Comparison of ENCODE assay signal across 8 cellular contexts in the genomic region with DNA sequence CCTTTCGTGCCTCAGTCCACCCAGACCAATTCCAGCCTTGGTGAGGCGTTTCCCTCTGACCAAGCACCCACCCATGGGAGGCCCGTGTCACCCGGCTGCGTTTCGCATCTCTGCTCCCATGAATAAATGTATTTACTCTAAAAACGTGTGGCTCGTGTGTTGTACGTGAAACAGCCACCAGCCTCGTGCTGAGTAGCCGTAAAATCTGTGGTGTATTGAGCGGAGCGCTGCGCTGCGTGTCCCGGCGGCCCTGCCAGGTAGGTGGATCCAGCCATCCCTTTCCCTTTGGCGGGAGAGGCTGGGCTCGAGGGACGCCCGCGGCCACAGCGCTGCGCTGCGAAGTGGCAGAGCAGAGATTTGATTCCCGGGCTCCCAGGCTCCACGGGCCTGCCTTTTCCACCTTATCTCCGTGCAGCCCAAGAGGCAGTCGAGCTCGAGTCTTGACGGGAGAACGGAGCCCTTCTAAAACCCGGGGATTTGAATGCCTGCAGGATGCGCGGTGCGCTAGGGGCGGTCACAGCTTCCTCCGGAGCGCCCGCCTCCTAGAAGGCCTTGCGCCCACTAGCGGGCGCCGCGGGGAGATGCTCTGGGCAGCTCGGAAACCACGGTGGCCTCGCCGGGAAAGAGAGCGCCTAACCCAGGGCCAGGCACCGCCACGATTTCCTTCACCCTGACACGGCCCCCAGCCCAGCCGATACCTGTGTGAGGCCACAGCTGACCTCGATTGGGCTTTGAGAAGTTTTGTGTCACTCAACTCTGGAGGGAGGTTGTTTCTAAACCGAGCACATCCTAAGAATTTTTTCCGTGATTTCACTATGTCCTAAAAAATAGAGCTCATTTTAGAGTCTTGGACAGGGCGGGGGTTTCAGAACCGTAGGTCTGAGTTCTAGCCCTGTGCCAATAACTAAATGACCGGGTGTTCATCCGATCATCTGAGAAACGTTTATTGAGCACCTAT. TPM values are rescaled to one million over a fixed set of nuclear protein-coding genes. Genes with fewer than 3 reads are reported as not detected.
DNase-seq lines count a peak whose midpoint lies in the region; ATAC-seq and TF ChIP-seq lines count a peak whose summit lies in the region.

No MANE protein-coding gene starts in this region.

- peak overlapping the region; percentile 49 for H3K4me3 ChIP-seq in RWPE2 (ENCODE audit: severe bottlenecking)
- H3K4me3 ChIP-seq in neuron (ENCODE audit: low read length) = peak overlapping the region; percentile 56

- no peaks in the 10 kb centered on the region for H3K4me1 ChIP-seq in RWPE2 (ENCODE audit: insufficient read depth, poor library complexity, severe bottlenecking)
- no peaks in the 10 kb centered on the region for H3K4me1 ChIP-seq in foreskin keratinocyte
- H3K4me1 ChIP-seq in neuron (ENCODE audit: insufficient read depth, low read length) = peaks cover 20% of the 10 kb centered on the region

- H3K27ac ChIP-seq in RWPE2 (ENCODE audit: poor library complexity, severe bottlenecking) = no peak overlapping the region
- H3K27ac ChIP-seq in foreskin keratinocyte = no peak overlapping the region

- H2AFZ ChIP-seq in neuron (ENCODE audit: low read depth, low read length) = peak overlapping the region; percentile 68

- H3K9me3 ChIP-seq in RWPE2 (ENCODE audit: severe bottlenecking) = no peaks in the 10 kb centered on the region
- no peaks in the 10 kb centered on the region for H3K9me3 ChIP-seq in neuron (ENCODE audit: low read length)

- TF ChIP-seq CTCF in RWPE2 (IDR thresholded peaks at IDR 0.05; ENCODE audit: poor library complexity, severe bottlenecking) (peak; percentile 96), foreskin keratinocyte (conservative IDR thresholded peaks at IDR 0.05) (peak; percentile 95)

- TF ChIP-seq EP300 in Ishikawa (IDR thresholded peaks at IDR 0.05; ENCODE audit: borderline replicate concordance) = no peak

- ATAC-seq in GM21526 (IDR thresholded peaks at IDR 0.05; ENCODE audit: low FRiP score, unreplicated experiment) (peak; percentile 55), RWPE2 (ENCODE audit: low read depth) (peak; percentile 79), foreskin keratinocyte (peak; percentile 79)

- DNase-seq in DMS114 treated with DMSO at 0.1 percent for 48 hours (lab: John Stamatoyannopoulos, UW; ENCODE audit: unreplicated experiment) (peak; percentile 83), RWPE2 (ENCODE audit: low spot score) (no peak), foreskin keratinocyte (peak; percentile 46 to 73), stromal cell of bone marrow (ENCODE audit: low read depth) (peak; percentile 69)
- DNase-seq in activated effector memory CD4-positive, alpha-beta T cell treated with Interleukin-2 at 50 U/mL for 16 hours = peak; percentile 75

- peak; percentile 41; the same call in 1 of the 2 replicates for TF ChIP-seq RAD21 in Ishikawa (IDR thresholded peaks at IDR 0.05; ENCODE audit: low read depth)

- H3K27me3 ChIP-seq in RWPE2 (ENCODE audit: insufficient read depth, poor library complexity, severe bottlenecking) = no peaks in the 10 kb centered on the region
- H3K27me3 ChIP-seq in foreskin keratinocyte = peaks cover 28% of the 10 kb centered on the region
- no peaks in the 10 kb centered on the region for H3K27me3 ChIP-seq in neuron (ENCODE audit: insufficient read depth, low read length)

- no peaks in the 10 kb centered on the region for H3K36me3 ChIP-seq in RWPE2 (ENCODE audit: low read depth)
- H3K36me3 ChIP-seq in neuron (ENCODE audit: insufficient read depth, low read length) = no peaks in the 10 kb centered on the region

TF ChIP-seq in Ishikawa, 13 proteins besides CTCF, POLR2A, EP300 and RAD21:
- TF ChIP-seq TCF12 (IDR thresholded peaks at IDR 0.05; ENCODE audit: low read depth) = 0 out of 2 replicates have a peak, but pooled peaks have one; percentile 12
- peak; percentile 85 for TF ChIP-seq MAX (IDR thresholded peaks at IDR 0.05)
- TF ChIP-seq EGR1 (IDR thresholded peaks at IDR 0.05) = no peak
- no peak for TF ChIP-seq FOXM1 (IDR thresholded peaks at IDR 0.05; ENCODE audit: borderline replicate concordance, low read depth)

RNA-seq across cellular contexts. Expression of gene PSMD1, which starts 3.9 kb away (rescaled TPM):
- 161 and 174 TPM in 2 replicates for total RNA-seq in foreskin keratinocyte
- 146 and 166 TPM in 2 replicates for polyA plus RNA-seq in foreskin keratinocyte

RNA-seq across cellular contexts. Expression of gene C2orf72, which starts 15.4 kb away (rescaled TPM):
- not detected in 2 replicates for total RNA-seq in foreskin keratinocyte
- not detected in 2 replicates for polyA plus RNA-seq in foreskin keratinocyte

RNA-seq across cellular contexts. Expression of gene SPATA3, which starts 56.9 kb away (rescaled TPM):
- total RNA-seq in foreskin keratinocyte = not detected in 2 replicates
- polyA plus RNA-seq in foreskin keratinocyte = not detected in 2 replicates
